In the genomic region with DNA sequence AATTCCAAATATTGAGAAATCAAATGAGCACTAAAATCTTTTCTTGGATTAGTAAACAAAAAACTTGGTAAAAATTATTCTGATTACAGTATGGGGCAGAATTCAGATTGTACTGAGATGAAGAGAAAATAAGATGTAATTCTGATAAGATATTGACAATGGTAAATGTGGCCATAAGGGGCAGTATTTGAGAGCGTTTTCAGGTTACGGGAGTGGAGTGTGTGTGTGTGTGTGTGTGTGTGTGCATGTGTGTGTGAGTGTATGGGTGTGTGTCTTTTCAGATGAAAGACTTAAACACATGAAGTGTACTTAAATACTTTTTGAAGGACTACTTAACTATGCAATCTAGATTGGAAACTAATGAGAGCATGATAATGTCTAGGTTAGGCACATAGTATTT, we compare ENCODE assay signal across 13 cellular contexts.
DNase-seq lines count a peak whose midpoint lies in the region; ATAC-seq, FAIRE-seq and TF ChIP-seq lines count a peak whose summit lies in the region.
"Had no signal": no experiment of that assay in that cellular context is flagged by ENCODE, and none has a peak within 500 bp of the region (broad histone marks: within the 10 kb centered on the region; RNA-seq: fewer than 3 reads in every experiment).

No MANE protein-coding gene starts in this region.

- CTCF ChIA-PET in SK-N-SH (lab: Yijun Ruan, JAX) = no interaction called here

- H3K79me2 ChIP-seq in SK-N-SH (ENCODE audit: insufficient read depth) (no peaks in the 10 kb centered on the region), astrocyte (ENCODE audit: insufficient read depth, low read length) (no peaks in the 10 kb centered on the region), neural cell (replicated peaks; ENCODE audit: insufficient read depth, low read length) (no peaks in the 10 kb centered on the region)

- FAIRE-seq in astrocyte (lab: Jason Lieb, UNC) = no peak
- FAIRE-seq: GM18507 had no signal

- no peaks in the 10 kb centered on the region for H3K9me3 ChIP-seq in SK-N-SH
- H3K9me3 ChIP-seq in astrocyte (ENCODE audit: insufficient read depth, low read depth, low read length) = no peaks in the 10 kb centered on the region
- no peaks in the 10 kb centered on the region for H3K9me3 ChIP-seq in neural cell (ENCODE audit: low read length)
- H3K9me3 ChIP-seq: mucosa of descending colon, spleen had no signal

- no peak for ATAC-seq in SK-N-SH treated with all-trans-retinoic acid at 6 μM for 48 hours
- ATAC-seq: mucosa of descending colon had no signal

- DNase-seq in SK-N-SH (no peak), HT1080 (ENCODE audit: low read depth) (peak; percentile 17), astrocyte (ENCODE audit: low read depth) (no peak), anterior cingulate cortex (lab: John Stamatoyannopoulos, UW) (no peak), COLO668 (lab: John Stamatoyannopoulos, UW; ENCODE audit: unreplicated experiment) (no peak), HPDE6-E6E7 (ENCODE audit: extremely low spot score) (no peak)
- DNase-seq: NCI-H2171 treated with DMSO at 0.1 percent for 48 hours, spleen had no signal

- H3K27me3 Mint-ChIP-seq in astrocyte (ENCODE audit: low read depth, unreplicated experiment) = no peaks in the 10 kb centered on the region
- H3K27me3 Mint-ChIP-seq: B cell had no signal

- WGBS in SK-N-SH (ENCODE audit: low lambda C conversion rate) = 81% methylated on average over 2 of the region's 2 CpGs

- no peak overlapping the region for H3K27ac ChIP-seq in SK-N-SH (ENCODE audit: low read depth in 2 of 2, low read length in 1 of 2)
- H3K27ac ChIP-seq in astrocyte (ENCODE audit: low read depth, low read length) = no peak overlapping the region
- H3K27ac ChIP-seq in neural cell (ENCODE audit: low read length) = no peak overlapping the region
- H3K27ac ChIP-seq: spleen had no signal

- no peaks in the 10 kb centered on the region for H3K36me3 ChIP-seq in SK-N-SH (replicated peaks in 1 of 2; ENCODE audit: control insufficient read depth in 1 of 2, insufficient read depth in 2 of 2, low read length in 1 of 2)
- no peaks in the 10 kb centered on the region for H3K36me3 ChIP-seq in astrocyte (ENCODE audit: insufficient read depth, low read length)
- H3K36me3 ChIP-seq in neural cell (ENCODE audit: insufficient read depth, low read length) = no peaks in the 10 kb centered on the region
- H3K36me3 ChIP-seq: spleen had no signal

- H3K9me2 ChIP-seq in SK-N-SH (no peaks in the 10 kb centered on the region), neural cell (ENCODE audit: insufficient read depth, low read length) (no peaks in the 10 kb centered on the region)

- H3K9ac ChIP-seq in SK-N-SH = no peak overlapping the region
- no peak overlapping the region for H3K9ac ChIP-seq in astrocyte (ENCODE audit: low read length)
- H3K9ac ChIP-seq in neural cell (ENCODE audit: low read length) = no peak overlapping the region

- TF ChIP-seq RAD21 in SK-N-SH (IDR thresholded peaks at IDR 0.05; ENCODE audit: low read length) (no peak), neural cell (conservative IDR thresholded peaks at IDR 0.05) (no peak)

- H3K4me3 Mint-ChIP-seq in astrocyte (ENCODE audit: unreplicated experiment) = no peak overlapping the region
- H3K4me3 Mint-ChIP-seq: B cell had no signal

- no peaks in the 10 kb centered on the region for H3K9me3 Mint-ChIP-seq in astrocyte (ENCODE audit: unreplicated experiment)

- no peaks in the 10 kb centered on the region for H3K36me3 Mint-ChIP-seq in astrocyte (ENCODE audit: low read depth, unreplicated experiment)

- H3K4me3 ChIP-seq in SK-N-SH (ENCODE audit: low read depth in 2 of 2, low read length in 1 of 2) = no peak overlapping the region
- H3K4me3 ChIP-seq in astrocyte (ENCODE audit: insufficient read depth, low read depth, low read length) = no peak overlapping the region
- H3K4me3 ChIP-seq in neural cell (ENCODE audit: low read length) = no peak overlapping the region
- H3K4me3 ChIP-seq: mucosa of descending colon, spleen had no signal

- H3K4me2 ChIP-seq in SK-N-SH = no peak overlapping the region
- no peak overlapping the region for H3K4me2 ChIP-seq in astrocyte (ENCODE audit: low read length)
- H3K4me2 ChIP-seq in neural cell (ENCODE audit: low read length) = no peak overlapping the region

- H3F3A ChIP-seq in SK-N-SH (replicated peaks; ENCODE audit: insufficient read depth) (no peaks in the 10 kb centered on the region), neural cell (ENCODE audit: insufficient read depth, low read length, poor library complexity, severe bottlenecking) (no peaks in the 10 kb centered on the region)

- peak; percentile 24; the same call in 1 of the 2 replicates for TF ChIP-seq CTCF in SK-N-SH (IDR thresholded peaks at IDR 0.05)
- TF ChIP-seq CTCF in astrocyte (IDR thresholded peaks at IDR 0.05; ENCODE audit: insufficient read depth, low read depth, low read length) = peak; percentile 10
- peak; percentile 22 for TF ChIP-seq CTCF in neural cell (IDR thresholded peaks at IDR 0.05; ENCODE audit: poor library complexity, severe bottlenecking)

- H3K27me3 ChIP-seq in SK-N-SH (ENCODE audit: insufficient read depth) (no peaks in the 10 kb centered on the region), astrocyte (ENCODE audit: insufficient read depth, low read length) (no peaks in the 10 kb centered on the region), neural cell (ENCODE audit: insufficient read depth, low read depth, low read length) (no peaks in the 10 kb centered on the region)
- H3K27me3 ChIP-seq: spleen had no signal

- H3K4me1 Mint-ChIP-seq in astrocyte (ENCODE audit: low read depth, unreplicated experiment) = no peaks in the 10 kb centered on the region

- peaks cover 0 to 2% of the 10 kb centered on the region in 2 experiments; a peak in 2 of 4 replicates for H3K4me1 ChIP-seq in SK-N-SH (ENCODE audit: control insufficient read depth in 1 of 2, insufficient read depth in 2 of 2, low read depth in 1 of 2, low read length in 1 of 2)
- no peaks in the 10 kb centered on the region for H3K4me1 ChIP-seq in astrocyte (ENCODE audit: insufficient read depth, low read length)
- H3K4me1 ChIP-seq: spleen had no signal

- H2AFZ ChIP-seq in SK-N-SH (ENCODE audit: low read depth) = no peak overlapping the region
- H2AFZ ChIP-seq in astrocyte (ENCODE audit: low read depth, low read length) = no peak overlapping the region
- no peak overlapping the region for H2AFZ ChIP-seq in neural cell (ENCODE audit: low read depth, low read length)

- H3K27ac Mint-ChIP-seq in astrocyte (ENCODE audit: unreplicated experiment) = no peak overlapping the region
- H3K27ac Mint-ChIP-seq: B cell had no signal

- no peaks in the 10 kb centered on the region for H4K20me1 ChIP-seq in SK-N-SH (ENCODE audit: insufficient read depth)
- H4K20me1 ChIP-seq in astrocyte (ENCODE audit: insufficient read depth, low read length) = no peaks in the 10 kb centered on the region
- no peaks in the 10 kb centered on the region for H4K20me1 ChIP-seq in neural cell (ENCODE audit: insufficient read depth)

- POLR2A ChIA-PET in SK-N-SH (lab: Yijun Ruan, JAX) = no interaction called here

- TF ChIP-seq EP300 in SK-N-SH (IDR thresholded peaks at IDR 0.05; ENCODE audit: borderline replicate concordance in 1 of 2, low read depth in 1 of 2, low read length in 1 of 2) (no peak), neural cell (conservative IDR thresholded peaks at IDR 0.05; ENCODE audit: poor library complexity, severe bottlenecking) (no peak)

TF ChIP-seq in SK-N-SH, 30 proteins besides CTCF, POLR2A, EP300 and RAD21 (continues in another document):
- TF ChIP-seq FOXJ3 (CRISPR knock-in tag; IDR thresholded peaks at IDR 0.05) = no peak
- no peak for TF ChIP-seq EZH2phosphoT487 (IDR thresholded peaks at IDR 0.05; ENCODE audit: borderline replicate concordance, low read depth)
- no peak for TF ChIP-seq ELF1 (IDR thresholded peaks at IDR 0.05)
- TF ChIP-seq JUND (IDR thresholded peaks at IDR 0.05) = no peak
- TF ChIP-seq FOXM1 (IDR thresholded peaks at IDR 0.05; ENCODE audit: low read depth) = no peak

TF ChIP-seq in neural cell, 6 proteins besides CTCF, POLR2A, EP300 and RAD21:
- TF ChIP-seq POLR2AphosphoS5 (IDR thresholded peaks at IDR 0.05) (no peak), EZH2 (IDR thresholded peaks at IDR 0.05; ENCODE audit: borderline replicate concordance, insufficient read depth, low read length, poor library complexity, severe bottlenecking) (no peak), TAF1 (IDR thresholded peaks at IDR 0.05; ENCODE audit: low read depth) (no peak), MXI1 (conservative IDR thresholded peaks at IDR 0.05; ENCODE audit: poor library complexity, severe bottlenecking) (no peak), SMC3 (conservative IDR thresholded peaks at IDR 0.05; ENCODE audit: poor library complexity) (no peak)
- TF ChIP-seq, protein P1, sequence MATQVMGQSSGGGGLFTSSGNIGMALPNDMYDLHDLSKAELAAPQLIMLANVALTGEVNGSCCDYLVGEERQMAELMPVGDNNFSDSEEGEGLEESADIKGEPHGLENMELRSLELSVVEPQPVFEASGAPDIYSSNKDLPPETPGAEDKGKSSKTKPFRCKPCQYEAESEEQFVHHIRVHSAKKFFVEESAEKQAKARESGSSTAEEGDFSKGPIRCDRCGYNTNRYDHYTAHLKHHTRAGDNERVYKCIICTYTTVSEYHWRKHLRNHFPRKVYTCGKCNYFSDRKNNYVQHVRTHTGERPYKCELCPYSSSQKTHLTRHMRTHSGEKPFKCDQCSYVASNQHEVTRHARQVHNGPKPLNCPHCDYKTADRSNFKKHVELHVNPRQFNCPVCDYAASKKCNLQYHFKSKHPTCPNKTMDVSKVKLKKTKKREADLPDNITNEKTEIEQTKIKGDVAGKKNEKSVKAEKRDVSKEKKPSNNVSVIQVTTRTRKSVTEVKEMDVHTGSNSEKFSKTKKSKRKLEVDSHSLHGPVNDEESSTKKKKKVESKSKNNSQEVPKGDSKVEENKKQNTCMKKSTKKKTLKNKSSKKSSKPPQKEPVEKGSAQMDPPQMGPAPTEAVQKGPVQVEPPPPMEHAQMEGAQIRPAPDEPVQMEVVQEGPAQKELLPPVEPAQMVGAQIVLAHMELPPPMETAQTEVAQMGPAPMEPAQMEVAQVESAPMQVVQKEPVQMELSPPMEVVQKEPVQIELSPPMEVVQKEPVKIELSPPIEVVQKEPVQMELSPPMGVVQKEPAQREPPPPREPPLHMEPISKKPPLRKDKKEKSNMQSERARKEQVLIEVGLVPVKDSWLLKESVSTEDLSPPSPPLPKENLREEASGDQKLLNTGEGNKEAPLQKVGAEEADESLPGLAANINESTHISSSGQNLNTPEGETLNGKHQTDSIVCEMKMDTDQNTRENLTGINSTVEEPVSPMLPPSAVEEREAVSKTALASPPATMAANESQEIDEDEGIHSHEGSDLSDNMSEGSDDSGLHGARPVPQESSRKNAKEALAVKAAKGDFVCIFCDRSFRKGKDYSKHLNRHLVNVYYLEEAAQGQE (IDR thresholded peaks at IDR 0.05; ENCODE audit: borderline replicate concordance) = no peak
